In the genomic region with DNA sequence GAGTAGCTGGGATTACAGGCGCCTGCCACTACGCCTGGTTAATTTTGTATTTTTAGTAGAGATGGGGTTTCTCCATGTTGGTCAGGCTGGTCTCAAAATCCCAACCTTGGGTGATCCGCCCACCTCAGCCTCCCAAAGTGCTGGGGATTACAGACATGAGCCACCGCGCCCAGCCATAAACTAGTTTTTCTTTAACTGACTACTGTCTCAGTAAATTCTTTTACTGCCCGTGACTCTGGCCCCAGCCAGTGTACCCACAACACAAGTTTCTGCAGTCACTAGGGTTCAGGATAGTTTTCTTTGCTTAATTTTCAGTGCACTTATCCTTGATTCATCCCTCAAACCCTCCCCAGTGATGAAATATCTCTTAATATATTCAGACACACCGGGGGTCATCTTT, we compare ENCODE assay signal across 36 cellular contexts. TPM values are rescaled to one million over a fixed set of nuclear protein-coding genes. Genes with fewer than 3 reads are reported as not detected.
"Had no signal": no experiment of that assay in that cellular context is flagged by ENCODE, and none has a peak within 500 bp of the region (broad histone marks: within the 10 kb centered on the region; RNA-seq: fewer than 3 reads in every experiment).

No MANE protein-coding gene starts in this region.

- H3K27ac ChIP-seq: adrenal gland, ascending aorta, brain microvascular endothelial cell, esophagus muscularis mucosa, foreskin keratinocyte, gastrocnemius medialis had no signal

- H3K9me3 Mint-ChIP-seq: activated CD4-positive, alpha-beta T cell treated with anti-CD3 and anti-CD28 coated beads, Interleukin-2, amount 10 ng/mL, durations not matched to agents 24 days and 14 days; activated T-helper 1 cell treated with anti-CD3 and anti-CD28 coated beads, Interleukin-12 subunit alpha, Interleukin-12 subunit beta, Interleukin-2, Interleukin-4 antibody, amounts not matched to agents 30 ng/mL and 10 ng/mL and 1 ng/mL, durations not matched to agents 14 hours and 24 hours and 36 hours; central memory CD8-positive, alpha-beta T cell; effector memory CD8-positive, alpha-beta T cell had no signal

- H3K36me3 Mint-ChIP-seq: activated CD4-positive, alpha-beta memory T cell treated with anti-CD3 and anti-CD28 coated beads for 36 hours; activated CD8-positive, alpha-beta memory T cell treated with anti-CD3 and anti-CD28 coated beads, Interleukin-2, amount 10 ng/mL, durations not matched to agents 7 days and 5 days; activated naive CD4-positive, alpha-beta T cell treated with anti-CD3 and anti-CD28 coated beads, Interleukin-2, amount 50 U/mL, for 24 hours; activated naive CD8-positive, alpha-beta T cell treated with anti-CD3 and anti-CD28 coated beads for 36 hours had no signal

- H3K4me3 Mint-ChIP-seq: activated CD4-positive, alpha-beta memory T cell treated with anti-CD3 and anti-CD28 coated beads for 36 hours; activated CD4-positive, alpha-beta T cell treated with anti-CD3 and anti-CD28 coated beads for 36 hours; activated CD4-positive, alpha-beta T cell treated with anti-CD3 and anti-CD28 coated beads, Interleukin-2, amount 10 ng/mL, durations not matched to agents 24 days and 14 days; activated CD8-positive, alpha-beta memory T cell treated with anti-CD3 and anti-CD28 coated beads, Interleukin-2, amount 10 ng/mL, durations not matched to agents 7 days and 5 days; activated CD8-positive, alpha-beta T cell treated with anti-CD3 and anti-CD28 coated beads, Interleukin-2, amount 10 ng/mL, durations not matched to agents 7 days and 5 days; activated naive CD4-positive, alpha-beta T cell treated with anti-CD3 and anti-CD28 coated beads for 36 hours; activated naive CD4-positive, alpha-beta T cell treated with anti-CD3 and anti-CD28 coated beads, Interleukin-2, amount 50 U/mL, for 24 hours; activated naive CD8-positive, alpha-beta T cell treated with anti-CD3 and anti-CD28 coated beads for 36 hours; activated naive CD8-positive, alpha-beta T cell treated with anti-CD3 and anti-CD28 coated beads, Interleukin-2, amount 50 U/mL, for 24 hours; activated T-helper 1 cell treated with anti-CD3 and anti-CD28 coated beads, Interleukin-12 subunit alpha, Interleukin-12 subunit beta, Interleukin-2, Interleukin-4 antibody, amounts not matched to agents 30 ng/mL and 10 ng/mL and 1 ng/mL, durations not matched to agents 14 hours and 24 hours and 36 hours; central memory CD8-positive, alpha-beta T cell; effector memory CD8-positive, alpha-beta T cell had no signal

- H3K9me3 ChIP-seq: adrenal gland had no signal

- H3K4me3 ChIP-seq: adrenal gland, ascending aorta, esophagus muscularis mucosa, gastrocnemius medialis had no signal

- FAIRE-seq: bronchial epithelial cell had no signal

- H3K27ac Mint-ChIP-seq: activated CD4-positive, alpha-beta memory T cell treated with anti-CD3 and anti-CD28 coated beads for 36 hours; activated CD4-positive, alpha-beta T cell treated with anti-CD3 and anti-CD28 coated beads for 36 hours; activated CD4-positive, alpha-beta T cell treated with anti-CD3 and anti-CD28 coated beads, Interleukin-2, amount 10 ng/mL, durations not matched to agents 24 days and 14 days; activated CD8-positive, alpha-beta memory T cell treated with anti-CD3 and anti-CD28 coated beads, Interleukin-2, amount 10 ng/mL, durations not matched to agents 7 days and 5 days; activated CD8-positive, alpha-beta T cell treated with anti-CD3 and anti-CD28 coated beads, Interleukin-2, amount 10 ng/mL, durations not matched to agents 7 days and 5 days; activated naive CD4-positive, alpha-beta T cell treated with anti-CD3 and anti-CD28 coated beads for 36 hours; activated naive CD4-positive, alpha-beta T cell treated with anti-CD3 and anti-CD28 coated beads, Interleukin-2, amount 50 U/mL, for 24 hours; activated naive CD8-positive, alpha-beta T cell treated with anti-CD3 and anti-CD28 coated beads for 36 hours; activated naive CD8-positive, alpha-beta T cell treated with anti-CD3 and anti-CD28 coated beads, Interleukin-2, amount 50 U/mL, for 24 hours; activated T-helper 1 cell treated with anti-CD3 and anti-CD28 coated beads, Interleukin-12 subunit alpha, Interleukin-12 subunit beta, Interleukin-2, Interleukin-4 antibody, amounts not matched to agents 30 ng/mL and 10 ng/mL and 1 ng/mL, durations not matched to agents 14 hours and 24 hours and 36 hours; activated T-helper 2 cell treated with anti-CD3 and anti-CD28 coated beads, Interferon-gamma antibody, Interleukin-2, Interleukin-4, amounts not matched to agents 10 μg/mL and 5 μg/mL and 100 μg/mL, durations not matched to agents 14 hours and 24 hours and 36 hours; effector memory CD8-positive, alpha-beta T cell had no signal

- H3K4me1 Mint-ChIP-seq: activated CD4-positive, alpha-beta T cell treated with anti-CD3 and anti-CD28 coated beads for 36 hours; activated CD4-positive, alpha-beta T cell treated with anti-CD3 and anti-CD28 coated beads, Interleukin-2, amount 10 ng/mL, durations not matched to agents 24 days and 14 days; activated CD8-positive, alpha-beta memory T cell treated with anti-CD3 and anti-CD28 coated beads, Interleukin-2, amount 10 ng/mL, durations not matched to agents 7 days and 5 days; activated naive CD4-positive, alpha-beta T cell treated with anti-CD3 and anti-CD28 coated beads, Interleukin-2, amount 50 U/mL, for 24 hours; activated naive CD8-positive, alpha-beta T cell treated with anti-CD3 and anti-CD28 coated beads for 36 hours; activated naive CD8-positive, alpha-beta T cell treated with anti-CD3 and anti-CD28 coated beads, Interleukin-2, amount 50 U/mL, for 24 hours; central memory CD8-positive, alpha-beta T cell had no signal

- H3K27me3 Mint-ChIP-seq: activated CD4-positive, alpha-beta T cell treated with anti-CD3 and anti-CD28 coated beads, Interleukin-2, amount 10 ng/mL, durations not matched to agents 24 days and 14 days had no signal

- DNase-seq: activated CD4-positive, alpha-beta memory T cell treated with anti-CD3 and anti-CD28 coated beads for 36 hours; activated CD4-positive, alpha-beta T cell treated with anti-CD3 and anti-CD28 coated beads for 36 hours; activated CD4-positive, alpha-beta T cell treated with anti-CD3 and anti-CD28 coated beads, Interleukin-2, amount 10 ng/mL, durations not matched to agents 24 days and 14 days; activated CD4-positive, CD25-positive, alpha-beta regulatory T cell; activated CD4-positive, CD25-positive, alpha-beta regulatory T cell treated with anti-CD3 and anti-CD28 coated beads, Interleukin-2, amount 50 U/mL, for 72 hours; activated CD8-positive, alpha-beta memory T cell treated with anti-CD3 and anti-CD28 coated beads, Interleukin-2, amount 10 ng/mL, durations not matched to agents 7 days and 5 days; activated CD8-positive, alpha-beta memory T cell treated with anti-CD3 and anti-CD28 coated beads, Interleukin-2, amount 50 U/mL, for 4 hours; activated CD8-positive, alpha-beta T cell treated with anti-CD3 and anti-CD28 coated beads, Interleukin-2, amount 10 ng/mL, durations not matched to agents 7 days and 5 days; activated effector memory CD4-positive, alpha-beta T cell treated with anti-CD3 and anti-CD28 coated beads, Interleukin-2, amount 50 U/mL, for 16 hours; activated naive CD4-positive, alpha-beta T cell treated with anti-CD3 and anti-CD28 coated beads for 36 hours; activated naive CD8-positive, alpha-beta T cell treated with anti-CD3 and anti-CD28 coated beads for 36 hours; activated naive CD8-positive, alpha-beta T cell treated with anti-CD3 and anti-CD28 coated beads, Interleukin-2, amount 50 U/mL, for 24 hours; activated T-cell treated with anti-CD3 and anti-CD28 coated beads, Interleukin-2, amount 50 U/mL, for 1 hour; activated T-cell treated with anti-CD3 and anti-CD28 coated beads, Interleukin-2, amount 50 U/mL, for 48 hours; adrenal gland; amygdala; brain microvascular endothelial cell; cortex of kidney; dermis blood vessel endothelial cell; effector CD4-positive, alpha-beta T cell; effector memory CD8-positive, alpha-beta T cell; erythroblast; foreskin keratinocyte; gastrocnemius medialis; glutamatergic neuron; T-helper 2 cell had no signal

- H3K27me3 ChIP-seq: adrenal gland, ascending aorta, brain microvascular endothelial cell, esophagus muscularis mucosa, foreskin keratinocyte had no signal

- H3K4me1 ChIP-seq: adrenal gland, ascending aorta, esophagus muscularis mucosa, gastrocnemius medialis had no signal

- H3K36me3 ChIP-seq: adrenal gland, ascending aorta, brain microvascular endothelial cell, esophagus muscularis mucosa, gastrocnemius medialis had no signal

- ATAC-seq: activated CD4-positive, alpha-beta T cell treated with anti-CD3 and anti-CD28 coated beads for 36 hours; activated CD8-positive, alpha-beta memory T cell treated with anti-CD3 and anti-CD28 coated beads, Interleukin-2, amount 10 ng/mL, durations not matched to agents 7 days and 5 days; activated CD8-positive, alpha-beta T cell treated with anti-CD3 and anti-CD28 coated beads, Interleukin-2, amount 10 ng/mL, durations not matched to agents 7 days and 5 days; activated naive CD8-positive, alpha-beta T cell treated with anti-CD3 and anti-CD28 coated beads, Interleukin-2, amount 50 U/mL, for 24 hours; effector memory CD8-positive, alpha-beta T cell; foreskin keratinocyte; gastrocnemius medialis had no signal

RNA-seq across cellular contexts. Expression of a gene that starts 8.3 kb away (rescaled TPM):
- total RNA-seq: activated CD4-positive, alpha-beta memory T cell treated with anti-CD3 and anti-CD28 coated beads for 36 hours; activated CD4-positive, alpha-beta T cell treated with anti-CD3 and anti-CD28 coated beads for 36 hours; activated CD4-positive, alpha-beta T cell treated with anti-CD3 and anti-CD28 coated beads, Interleukin-2, amount 10 ng/mL, durations not matched to agents 24 days and 14 days; activated CD8-positive, alpha-beta memory T cell treated with anti-CD3 and anti-CD28 coated beads for 36 hours; activated CD8-positive, alpha-beta memory T cell treated with anti-CD3 and anti-CD28 coated beads, Interleukin-2, amount 10 ng/mL, durations not matched to agents 7 days and 5 days; activated CD8-positive, alpha-beta T cell treated with anti-CD3 and anti-CD28 coated beads, Interleukin-2, amount 10 ng/mL, durations not matched to agents 7 days and 5 days; activated naive CD4-positive, alpha-beta T cell treated with anti-CD3 and anti-CD28 coated beads for 36 hours; activated naive CD8-positive, alpha-beta T cell treated with anti-CD3 and anti-CD28 coated beads for 36 hours; activated T-helper 1 cell treated with anti-CD3 and anti-CD28 coated beads, Interleukin-12 subunit alpha, Interleukin-12 subunit beta, Interleukin-2, Interleukin-4 antibody, amounts not matched to agents 30 ng/mL and 10 ng/mL and 1 ng/mL, durations not matched to agents 14 hours and 24 hours and 36 hours; activated T-helper 2 cell treated with anti-CD3 and anti-CD28 coated beads, Interferon-gamma antibody, Interleukin-2, Interleukin-4, amounts not matched to agents 10 μg/mL and 5 μg/mL and 100 μg/mL, durations not matched to agents 14 hours and 24 hours and 36 hours; T-helper 1 cell treated with Interleukin-12 subunit alpha and Interleukin-12 subunit beta and Interleukin-4 antibody, amounts not matched to agents 30 ng/mL and 1 ng/mL, for 36 hours had no signal

RNA-seq across cellular contexts. Expression of a gene that starts 28.8 kb away (rescaled TPM):
- total RNA-seq: activated CD4-positive, alpha-beta memory T cell treated with anti-CD3 and anti-CD28 coated beads for 36 hours; activated CD4-positive, alpha-beta T cell treated with anti-CD3 and anti-CD28 coated beads for 36 hours; activated CD4-positive, alpha-beta T cell treated with anti-CD3 and anti-CD28 coated beads, Interleukin-2, amount 10 ng/mL, durations not matched to agents 24 days and 14 days; activated CD8-positive, alpha-beta memory T cell treated with anti-CD3 and anti-CD28 coated beads for 36 hours; activated CD8-positive, alpha-beta memory T cell treated with anti-CD3 and anti-CD28 coated beads, Interleukin-2, amount 10 ng/mL, durations not matched to agents 7 days and 5 days; activated CD8-positive, alpha-beta T cell treated with anti-CD3 and anti-CD28 coated beads, Interleukin-2, amount 10 ng/mL, durations not matched to agents 7 days and 5 days; activated naive CD4-positive, alpha-beta T cell treated with anti-CD3 and anti-CD28 coated beads for 36 hours; activated naive CD8-positive, alpha-beta T cell treated with anti-CD3 and anti-CD28 coated beads for 36 hours; activated T-helper 1 cell treated with anti-CD3 and anti-CD28 coated beads, Interleukin-12 subunit alpha, Interleukin-12 subunit beta, Interleukin-2, Interleukin-4 antibody, amounts not matched to agents 30 ng/mL and 10 ng/mL and 1 ng/mL, durations not matched to agents 14 hours and 24 hours and 36 hours; activated T-helper 2 cell treated with anti-CD3 and anti-CD28 coated beads, Interferon-gamma antibody, Interleukin-2, Interleukin-4, amounts not matched to agents 10 μg/mL and 5 μg/mL and 100 μg/mL, durations not matched to agents 14 hours and 24 hours and 36 hours; ascending aorta; cardiac septum; gastrocnemius medialis; T-helper 1 cell treated with Interleukin-12 subunit alpha and Interleukin-12 subunit beta and Interleukin-4 antibody, amounts not matched to agents 30 ng/mL and 1 ng/mL, for 36 hours had no signal
